ENCODE assay signal across 1 cellular context in the genomic region with DNA sequence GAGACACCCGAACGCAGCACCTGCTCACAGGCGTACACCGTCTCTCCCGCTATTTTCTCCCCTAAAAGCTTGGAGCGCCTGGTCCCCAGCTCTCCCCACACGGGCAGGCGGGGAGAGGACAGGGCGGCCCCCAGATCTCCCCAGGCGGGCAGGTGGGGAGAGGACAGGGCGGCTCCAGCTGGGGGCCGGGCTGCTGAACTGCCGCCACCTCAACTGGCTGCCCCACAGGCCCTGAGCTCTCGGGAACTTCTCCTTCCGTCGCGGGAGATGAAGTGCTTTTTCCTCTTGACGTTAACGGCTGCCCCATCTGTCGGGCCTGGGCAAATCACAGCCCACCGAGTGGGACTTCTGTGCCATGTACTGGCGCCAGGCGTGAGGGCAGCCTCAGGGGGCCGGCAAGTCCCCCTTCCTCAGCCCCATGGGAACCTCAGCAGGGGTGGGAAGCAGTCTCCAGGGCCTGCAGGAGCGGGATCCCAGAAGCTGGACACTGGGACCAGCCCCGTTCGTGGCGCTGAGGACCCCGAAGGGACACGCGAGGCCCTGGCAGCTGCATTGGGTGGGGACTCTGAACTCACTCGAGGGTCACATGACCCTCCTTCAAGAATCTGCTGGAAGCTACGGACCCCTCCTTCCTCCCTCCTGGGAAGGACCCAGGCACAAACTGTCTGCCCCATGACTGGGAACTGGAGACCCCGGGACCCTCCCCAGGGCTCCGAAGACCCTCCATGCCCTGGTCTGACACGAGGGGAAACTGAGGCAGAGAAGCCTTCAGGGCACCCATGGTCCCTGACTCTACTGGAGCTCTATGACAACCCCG.
TF ChIP-seq lines count a peak whose summit lies in the region.

No MANE protein-coding gene starts in this region.

TF ChIP-seq in GM12878, 131 proteins besides CTCF, POLR2A, EP300 and RAD21:
- TF ChIP-seq ATF2 (IDR thresholded peaks at IDR 0.05; ENCODE audit: low read length): no peak
- TF ChIP-seq RBBP5 (conservative IDR thresholded peaks at IDR 0.05): no peak
- TF ChIP-seq ZBED1 (IDR thresholded peaks at IDR 0.05; ENCODE audit: borderline replicate concordance): no peak
- no peak for TF ChIP-seq RCOR1 (conservative IDR thresholded peaks at IDR 0.05; ENCODE audit: low read depth, low read length)
- TF ChIP-seq, protein P1, sequence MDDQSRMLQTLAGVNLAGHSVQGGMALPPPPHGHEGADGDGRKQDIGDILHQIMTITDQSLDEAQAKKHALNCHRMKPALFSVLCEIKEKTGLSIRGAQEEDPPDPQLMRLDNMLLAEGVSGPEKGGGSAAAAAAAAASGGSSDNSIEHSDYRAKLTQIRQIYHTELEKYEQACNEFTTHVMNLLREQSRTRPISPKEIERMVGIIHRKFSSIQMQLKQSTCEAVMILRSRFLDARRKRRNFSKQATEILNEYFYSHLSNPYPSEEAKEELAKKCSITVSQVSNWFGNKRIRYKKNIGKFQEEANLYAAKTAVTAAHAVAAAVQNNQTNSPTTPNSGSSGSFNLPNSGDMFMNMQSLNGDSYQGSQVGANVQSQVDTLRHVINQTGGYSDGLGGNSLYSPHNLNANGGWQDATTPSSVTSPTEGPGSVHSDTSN (IDR thresholded peaks at IDR 0.05; ENCODE audit: insufficient replicate concordance, low read depth, low read length): no peak
- TF ChIP-seq ZNF207 (IDR thresholded peaks at IDR 0.05; ENCODE audit: borderline replicate concordance): no peak
- TF ChIP-seq USF1 (IDR thresholded peaks at IDR 0.05; ENCODE audit: borderline replicate concordance, extremely low read length, insufficient read depth, low read depth, low read length): peak; percentile 19
TF ChIP-seq in GM12878: peak in this region for 1.
